ENCODE assay signal across 15 cellular contexts in the genomic region with DNA sequence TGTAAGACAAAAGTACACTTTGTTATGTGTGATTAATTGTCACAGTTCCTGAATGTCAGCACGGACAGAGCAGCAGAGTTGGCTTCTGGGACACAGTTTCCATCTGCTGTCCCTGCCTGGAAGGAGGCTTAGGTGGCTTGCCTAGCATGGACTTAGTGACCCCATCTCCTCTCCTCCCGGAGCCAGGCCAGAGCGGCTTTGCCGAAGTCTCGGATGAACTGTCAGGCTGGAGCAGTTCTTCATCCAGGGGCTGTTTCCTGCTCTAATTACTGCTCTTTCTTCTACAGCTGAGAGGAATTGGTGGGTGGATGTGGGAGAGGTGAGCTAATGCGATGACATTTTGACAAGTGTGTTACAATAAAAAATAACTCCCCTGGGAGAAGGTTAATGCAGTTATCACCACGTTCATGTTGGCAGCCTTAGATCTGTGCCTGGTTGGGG.
A peak's percentile ranks its signal among the peaks of the same experiment; 100 is the strongest.
DNase-seq lines count a peak whose midpoint lies in the region; ATAC-seq and TF ChIP-seq lines count a peak whose summit lies in the region.
"Had no signal": no experiment of that assay in that cellular context is flagged by ENCODE, and none has a peak within 500 bp of the region (broad histone marks: within the 10 kb centered on the region; RNA-seq: fewer than 3 reads in every experiment).

No MANE protein-coding gene starts in this region.

- H3K27ac ChIP-seq in breast epithelium (no peak overlapping the region), WERI-Rb-1 (peak overlapping the region; percentile 66), upper lobe of left lung (peak overlapping the region; percentile 16 to 56 (median 50))
- no peak overlapping the region for H3K27ac ChIP-seq in CD8-positive, alpha-beta memory T cell (ENCODE audit: low read depth, low read length)
- H3K27ac ChIP-seq: VCaP had no signal

- H3K36me3 Mint-ChIP-seq in MCF 10A (ENCODE audit: insufficient read depth, unreplicated experiment) = no peaks in the 10 kb centered on the region
- H3K36me3 Mint-ChIP-seq in CD8-positive, alpha-beta memory T cell = no peaks in the 10 kb centered on the region

- H3K27ac Mint-ChIP-seq in MCF 10A (ENCODE audit: low read depth, unreplicated experiment) = peak overlapping the region; percentile 10
- H3K27ac Mint-ChIP-seq in CD8-positive, alpha-beta memory T cell = no peak overlapping the region
- H3K27ac Mint-ChIP-seq: activated naive CD4-positive, alpha-beta T cell treated with anti-CD3 and anti-CD28 coated beads for 36 hours had no signal

- CTCF ChIA-PET in MCF 10A (lab: Yijun Ruan, JAX) = interaction anchor here (0.7 kb wide), 1 partner anchor 279 kb away, joined by 3 read pairs; no protein-coding TSS in a partner anchor
- CTCF ChIA-PET in CD8-positive, alpha-beta memory T cell (lab: Charles Lee) = no interaction called here

- ATAC-seq in left lobe of liver (peak; percentile 46), upper lobe of left lung (ENCODE audit: low FRiP score in 2 of 2) (peak in 1 of 2 donors; percentile 26), HG03520 (IDR thresholded peaks at IDR 0.05; ENCODE audit: unreplicated experiment) (no peak), HG02759 (IDR thresholded peaks at IDR 0.05; ENCODE audit: unreplicated experiment) (no peak)

- H3K36me3 ChIP-seq in breast epithelium = no peaks in the 10 kb centered on the region
- no peaks in the 10 kb centered on the region for H3K36me3 ChIP-seq in WERI-Rb-1
- H3K36me3 ChIP-seq in upper lobe of left lung = no peaks in the 10 kb centered on the region
- no peaks in the 10 kb centered on the region for H3K36me3 ChIP-seq in CD8-positive, alpha-beta memory T cell (ENCODE audit: insufficient read depth, low read length)
- H3K36me3 ChIP-seq: HAP-1 had no signal

- H3K4me1 Mint-ChIP-seq in MCF 10A (ENCODE audit: insufficient read depth, unreplicated experiment) = peaks cover 23% of the 10 kb centered on the region
- H3K4me1 Mint-ChIP-seq in CD8-positive, alpha-beta memory T cell = peaks cover 3 to 10% (median 5%) of the 10 kb centered on the region in 3 donors

- H3K9me3 Mint-ChIP-seq in MCF 10A (ENCODE audit: unreplicated experiment) = no peaks in the 10 kb centered on the region
- H3K9me3 Mint-ChIP-seq in CD8-positive, alpha-beta memory T cell = no peaks in the 10 kb centered on the region
- H3K9me3 Mint-ChIP-seq: activated naive CD4-positive, alpha-beta T cell treated with anti-CD3 and anti-CD28 coated beads for 36 hours had no signal

- no peaks in the 10 kb centered on the region for H3K27me3 Mint-ChIP-seq in MCF 10A (ENCODE audit: insufficient read depth, unreplicated experiment)
- peaks cover 25 to 57% of the 10 kb centered on the region in 2 donors for H3K27me3 Mint-ChIP-seq in CD8-positive, alpha-beta memory T cell

- H3K4me1 ChIP-seq in breast epithelium (no peaks in the 10 kb centered on the region), upper lobe of left lung (peaks cover 9 to 14% (median 12%) of the 10 kb centered on the region in 4 donors)
- H3K4me1 ChIP-seq in CD8-positive, alpha-beta memory T cell (ENCODE audit: insufficient read depth, low read length) = no peaks in the 10 kb centered on the region
- H3K4me1 ChIP-seq: HAP-1 had no signal

- H3K4me3 ChIP-seq in breast epithelium = no peak overlapping the region
- H3K4me3 ChIP-seq in WERI-Rb-1 (ENCODE audit: low read depth, low read length) = no peak overlapping the region
- H3K4me3 ChIP-seq in upper lobe of left lung = no peak overlapping the region
- H3K4me3 ChIP-seq in CD8-positive, alpha-beta memory T cell (ENCODE audit: low read length) = no peak overlapping the region
- H3K4me3 ChIP-seq: HAP-1 had no signal

- TF ChIP-seq POLR2A in breast epithelium (IDR thresholded peaks at IDR 0.05) (no peak), upper lobe of left lung (IDR thresholded peaks at IDR 0.05) (peak in 1 of 4 donors; percentile 19)

- TF ChIP-seq CTCF in MCF 10A (IDR thresholded peaks at IDR 0.05; ENCODE audit: unreplicated experiment) (no peak), breast epithelium (IDR thresholded peaks at IDR 0.05) (no peak), WERI-Rb-1 (IDR thresholded peaks at IDR 0.05; ENCODE audit: low read depth, low read length) (0 out of 2 replicates have a peak, but pooled peaks have one; percentile 3), upper lobe of left lung (IDR thresholded peaks at IDR 0.05) (no peak)

- POLR2A ChIA-PET in MCF 10A (lab: Yijun Ruan, JAX) = interaction anchor here (0.7 kb wide), 1 partner anchor 21 kb away, joined by 3 read pairs; no protein-coding TSS in a partner anchor
- POLR2A ChIA-PET in CD8-positive, alpha-beta memory T cell (lab: Charles Lee) = no interaction called here

- no TSS peak for BruUV-seq in MCF 10A (replicated peaks; lab: Mats Ljungman, UMichigan)

- 44 to 51% methylated on average over 7 of the region's 7 CpGs for WGBS in upper lobe of left lung, 2 donors

- no peak for TF ChIP-seq EP300 in upper lobe of left lung (IDR thresholded peaks at IDR 0.05)

- H3K9me3 ChIP-seq in breast epithelium = no peaks in the 10 kb centered on the region
- peaks cover 3% of the 10 kb centered on the region for H3K9me3 ChIP-seq in WERI-Rb-1 (ENCODE audit: severe bottlenecking)
- no peaks in the 10 kb centered on the region for H3K9me3 ChIP-seq in upper lobe of left lung
- H3K9me3 ChIP-seq in CD8-positive, alpha-beta memory T cell (ENCODE audit: low read length) = no peaks in the 10 kb centered on the region
- H3K9me3 ChIP-seq: HAP-1 had no signal

- DNase-seq in MCF 10A (ENCODE audit: unreplicated experiment) = no peak
- DNase-seq in breast epithelium (ENCODE audit: low spot score in 2 of 2) = no peak
- DNase-seq in WERI-Rb-1 = peak; percentile 88
- no peak for DNase-seq in left lobe of liver (ENCODE audit: low spot score)
- peak in 1 of 2 donors; percentile 18 for DNase-seq in upper lobe of left lung
- DNase-seq in CD8-positive, alpha-beta memory T cell = no peak
- DNase-seq: activated CD8-positive, alpha-beta memory T cell treated with anti-CD3 and anti-CD28 coated beads for 24 hours; activated naive CD4-positive, alpha-beta T cell treated with anti-CD3 and anti-CD28 coated beads for 36 hours; foreskin melanocyte; stimulated activated CD4-positive, alpha-beta T cell treated with anti-CD3 and anti-CD28 coated beads, Interleukin-12 subunit alpha, Interleukin-12 subunit beta, amount 100 ng/mL, for 4 hours; substantia nigra had no signal

- H3K27me3 ChIP-seq in breast epithelium (no peaks in the 10 kb centered on the region), WERI-Rb-1 (ENCODE audit: insufficient read depth, low read depth, severe bottlenecking) (no peaks in the 10 kb centered on the region), upper lobe of left lung (no peaks in the 10 kb centered on the region)
- H3K27me3 ChIP-seq in CD8-positive, alpha-beta memory T cell (ENCODE audit: insufficient read depth, low read length, poor library complexity, severe bottlenecking) = no peaks in the 10 kb centered on the region

- H3K4me3 Mint-ChIP-seq in MCF 10A (ENCODE audit: unreplicated experiment) = no peak overlapping the region
- no peak overlapping the region for H3K4me3 Mint-ChIP-seq in CD8-positive, alpha-beta memory T cell
- H3K4me3 Mint-ChIP-seq: activated naive CD4-positive, alpha-beta T cell treated with anti-CD3 and anti-CD28 coated beads for 36 hours had no signal

- intact Hi-C loops in MCF 10A (cut with micrococcal nuclease) (no loop called here), breast epithelium (cut with DNase I; ENCODE audit: low total_unique reads) (no loop called here)

Comparison
In these comparisons a context has a peak if more than half of its experiments do, and no peak if none do; other contexts are left out.
1. H3K27ac ChIP-seq: peak in WERI-Rb-1 (single experiment) and upper lobe of left lung (4 of 4); none in breast epithelium (0 of 2) and CD8-positive, alpha-beta memory T cell (single experiment).